ENCODE assay signal across 18 cellular contexts in genomic region chr2:190545756-190546385, GRCh38. TPM values are rescaled to one million over a fixed set of nuclear protein-coding genes. Genes with fewer than 3 reads are reported as not detected.
DNase-seq lines count a peak whose midpoint lies in the region; ATAC-seq, FAIRE-seq and TF ChIP-seq lines count a peak whose summit lies in the region.
"Had no signal": no experiment of that assay in that cellular context is flagged by ENCODE, and none has a peak within 500 bp of the region (broad histone marks: within the 10 kb centered on the region; RNA-seq: fewer than 3 reads in every experiment).

No MANE protein-coding gene starts in this region.

- peak overlapping the region; percentile 51 for H3K27ac ChIP-seq in left ventricle myocardium inferior (replicated peaks)
- H3K27ac ChIP-seq in endothelial cell of umbilical vein (ENCODE audit: insufficient read depth, low read depth, low read length), result no peak overlapping the region
- H3K27ac ChIP-seq in adrenal gland, result no peak overlapping the region

- TF ChIP-seq CTCF in left ventricle myocardium inferior (IDR thresholded peaks at IDR 0.05; ENCODE audit: borderline replicate concordance) (no peak), endothelial cell of umbilical vein (IDR thresholded peaks at IDR 0.05; ENCODE audit: extremely low read depth in 1 of 2, insufficient read depth in 1 of 2, low read depth in 1 of 2, low read length in 2 of 2) (no peak), omental fat pad (IDR thresholded peaks at IDR 0.05) (no peak), adrenal gland (IDR thresholded peaks at IDR 0.05) (no peak)

- ATAC-seq in Right ventricle myocardium superior (ENCODE audit: poor library complexity) (no peak), omental fat pad (ENCODE audit: low FRiP score) (peak; percentile 64)
- ATAC-seq: HCT116; stimulated activated naive CD8-positive, alpha-beta T cell treated with anti-CD3 and anti-CD28 coated beads, Interleukin-15, amount 100 ng/mL, for 72 hours had no signal

- H3K4me3 ChIP-seq in left ventricle myocardium inferior (peak overlapping the region; percentile 33), endothelial cell of umbilical vein (replicated peaks in 1 of 3; ENCODE audit: insufficient read depth in 1 of 3, low read depth in 1 of 3, low read length in 3 of 3) (no peak overlapping the region), adrenal gland (peak overlapping the region in 1 of 4 donors; percentile 47)

- no peaks in the 10 kb centered on the region for H3K27me3 ChIP-seq in left ventricle myocardium inferior (ENCODE audit: low read depth)
- H3K27me3 ChIP-seq in endothelial cell of umbilical vein (ENCODE audit: control insufficient read depth in 2 of 2, insufficient read depth in 2 of 2, low read length in 2 of 2), result no peaks in the 10 kb centered on the region
- H3K27me3 ChIP-seq in adrenal gland, result no peaks in the 10 kb centered on the region
- H3K27me3 ChIP-seq: esophagus squamous epithelium had no signal

- H3K79me2 ChIP-seq in endothelial cell of umbilical vein (ENCODE audit: control insufficient read depth, insufficient read depth, low read length), result no peaks in the 10 kb centered on the region

- WGBS in adrenal gland, 4 donors, result 70 to 82% (median 74%) methylated on average over 4 of the region's 4 CpGs

- no peak for DNase-seq in left ventricle myocardium inferior
- DNase-seq in Right ventricle myocardium superior, result no peak
- no peak for DNase-seq in endothelial cell of umbilical vein (ENCODE audit: low read depth, low spot score)
- DNase-seq in omental fat pad (ENCODE audit: low spot score), result no peak
- no peak for DNase-seq in adrenal gland
- DNase-seq in stimulated activated CD4-positive, alpha-beta T cell treated with anti-CD3 and anti-CD28 coated beads, Interleukin-2, amount 100 ng/mL, for 24 hours, result no peak
- DNase-seq in activated CD8-positive, alpha-beta memory T cell treated with anti-CD3 and anti-CD28 coated beads, Interleukin-2, amount 50 U/mL, for 48 hours, result no peak
- no peak for DNase-seq in activated CD4-positive, alpha-beta T cell treated with anti-CD3 and anti-CD28 coated beads for 4 hours
- DNase-seq: activated T-cell treated with anti-CD3 and anti-CD28 coated beads for 4 hours; cortex of kidney; esophagus squamous epithelium; NCI-H1092 treated with DMSO at 0.1 percent for 48 hours; small intestine; stimulated activated naive CD8-positive, alpha-beta T cell treated with anti-CD3 and anti-CD28 coated beads, Interleukin-15, amount 100 ng/mL, for 72 hours; T-helper 2 cell had no signal

- CTCF ChIA-PET in endothelial cell of umbilical vein (lab: Charles Lee), result no interaction called here

- no TSS peak for BruUV-seq in endothelial cell of umbilical vein (replicated peaks; lab: Mats Ljungman, UMichigan)

- no peak for FAIRE-seq in endothelial cell of umbilical vein (lab: Jason Lieb, UNC)
- FAIRE-seq: A204.1, GM12891, small intestine had no signal

- POLR2A ChIA-PET in endothelial cell of umbilical vein (lab: Charles Lee), result no interaction called here

- H4K20me1 ChIP-seq in endothelial cell of umbilical vein (replicated peaks; ENCODE audit: control insufficient read depth, extremely low read depth, insufficient read depth, low read length), result no peaks in the 10 kb centered on the region

- H3K36me3 ChIP-seq in left ventricle myocardium inferior (no peaks in the 10 kb centered on the region), endothelial cell of umbilical vein (ENCODE audit: control insufficient read depth in 2 of 2, extremely low read depth in 1 of 2, insufficient read depth in 2 of 2, low read length in 2 of 2) (no peaks in the 10 kb centered on the region), adrenal gland (replicated peaks in 1 of 2) (no peaks in the 10 kb centered on the region)
- H3K36me3 ChIP-seq: esophagus squamous epithelium had no signal

- H3K4me2 ChIP-seq in endothelial cell of umbilical vein (ENCODE audit: insufficient read depth, low read length), result peak overlapping the region; percentile 72

- no peaks in the 10 kb centered on the region for H3K9me1 ChIP-seq in endothelial cell of umbilical vein (replicated peaks; ENCODE audit: control insufficient read depth, extremely low read depth, insufficient read depth, low read length)

- dilution Hi-C loops in endothelial cell of umbilical vein (cut with MboI; ENCODE audit: extremely low pct_ligation_motif_present, low sequenced_read_pairs), result no loop called here

- TF ChIP-seq POLR2A in endothelial cell of umbilical vein (IDR thresholded peaks at IDR 0.05; ENCODE audit: low read depth, low read length) (no peak), adrenal gland (IDR thresholded peaks at IDR 0.05) (no peak)

- peaks cover 17% of the 10 kb centered on the region for H3K9me3 ChIP-seq in left ventricle myocardium inferior (replicated peaks)
- no peaks in the 10 kb centered on the region for H3K9me3 ChIP-seq in endothelial cell of umbilical vein (replicated peaks; ENCODE audit: control insufficient read depth, insufficient read depth, low read length)
- peaks cover 0 to 11% (median 0%) of the 10 kb centered on the region in 3 donors for H3K9me3 ChIP-seq in adrenal gland (replicated peaks in 1 of 3)

- H3K9ac ChIP-seq in endothelial cell of umbilical vein (replicated peaks; ENCODE audit: extremely low read depth, insufficient read depth, low read length), result no peak overlapping the region

- intact Hi-C loops in left ventricle myocardium inferior (cut with micrococcal nuclease) (no loop called here), Right ventricle myocardium superior (cut with DNase I) (no loop called here), endothelial cell of umbilical vein (cut with micrococcal nuclease) (no loop called here), adrenal gland (cut with DNase I) (no loop called here)

- H3K4me1 ChIP-seq in left ventricle myocardium inferior (no peaks in the 10 kb centered on the region), endothelial cell of umbilical vein (ENCODE audit: control insufficient read depth, extremely low read depth, insufficient read depth, low read length) (no peaks in the 10 kb centered on the region), adrenal gland (replicated peaks in 1 of 2) (no peaks in the 10 kb centered on the region)

- H2AFZ ChIP-seq in endothelial cell of umbilical vein (ENCODE audit: low read depth, low read length), result no peak overlapping the region

TF ChIP-seq in endothelial cell of umbilical vein, 7 proteins besides CTCF, POLR2A, EP300 and RAD21:
- TF ChIP-seq MAX (IDR thresholded peaks at IDR 0.05; ENCODE audit: insufficient read depth, insufficient read length), result no peak
- no peak for TF ChIP-seq POLR2AphosphoS5 (IDR thresholded peaks at IDR 0.05; ENCODE audit: insufficient read depth, low read depth, low read length)
- TF ChIP-seq MYC (IDR thresholded peaks at IDR 0.05; ENCODE audit: low read depth, low read length), result no peak
- TF ChIP-seq FOS (IDR thresholded peaks at IDR 0.05; ENCODE audit: borderline replicate concordance, insufficient read depth, low read length), result no peak

RNA-seq across cellular contexts. Expression of gene NEMP2, which starts 11.3 kb away (rescaled TPM):
- total RNA-seq in left ventricle myocardium inferior, result 1.5 TPM
- total RNA-seq in Right ventricle myocardium superior, result 1.7 TPM
- 3.8 and 8.4 TPM in 2 replicates for total RNA-seq in endothelial cell of umbilical vein
- polyA plus RNA-seq in endothelial cell of umbilical vein, result 1.9 and 3.1 TPM in 2 replicates
- 0.87 and 1.4 TPM in 2 replicates for polyA plus RNA-seq in endothelial cell of umbilical vein (2011; cell fraction: cytosol; rRNA removed)
- polyA plus RNA-seq in endothelial cell of umbilical vein (2011; cell fraction: nucleus; rRNA removed), result 1.4 and 1.8 TPM in 2 replicates
- polyA plus RNA-seq in endothelial cell of umbilical vein (2012), result 0.93 and 2.5 TPM in 2 replicates
- polyA minus RNA-seq in endothelial cell of umbilical vein, result 6.3 and 7.0 TPM in 2 replicates
- polyA minus RNA-seq in endothelial cell of umbilical vein (2011; cell fraction: cytosol; rRNA and poly(A)+ RNA removed), result 4.0 TPM
- polyA minus RNA-seq in endothelial cell of umbilical vein (2011; cell fraction: nucleus; rRNA and poly(A)+ RNA removed), result 4.6 and 8.5 TPM in 2 replicates
- total RNA-seq in omental fat pad, result 10 to 100 TPM in 1 of 4 donors, 1 to 10 TPM in 3; 2.6 to 10.5 (median 5.3) TPM
- total RNA-seq in adrenal gland, result 1 to 10 TPM; 2.5 to 7.1 (median 5.1) TPM
- polyA plus RNA-seq in adrenal gland, result 1 to 10 TPM in 1 of 3 donors, under 1 TPM in 2; 0.61 to 2.7 (median 0.72) TPM
